14 cellular contexts compared by ENCODE assay signal in the genomic region with DNA sequence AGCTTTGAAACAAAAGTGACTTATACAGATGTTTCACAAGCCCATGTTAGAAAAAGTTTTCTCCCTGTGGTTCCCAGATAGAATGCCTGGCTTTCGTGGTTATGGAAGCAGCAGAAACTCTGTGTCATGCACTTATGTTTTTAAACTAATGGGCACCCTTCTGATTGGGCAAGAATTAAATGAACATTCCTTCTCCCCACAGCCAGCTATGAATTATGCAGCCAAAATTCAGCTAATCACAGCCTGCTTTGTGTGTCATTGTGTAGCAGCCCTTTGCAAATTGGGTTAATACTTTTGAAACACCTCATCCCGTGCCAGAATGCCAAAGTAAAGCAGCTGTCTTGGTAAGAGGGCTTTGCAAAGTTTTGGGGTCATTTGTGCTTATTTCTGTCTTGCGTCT. TPM values are rescaled to one million over a fixed set of nuclear protein-coding genes. Genes with fewer than 3 reads are reported as not detected.
A peak's percentile ranks its signal among the peaks of the same experiment; 100 is the strongest.
DNase-seq lines count a peak whose midpoint lies in the region; ATAC-seq, FAIRE-seq and TF ChIP-seq lines count a peak whose summit lies in the region.
"Had no signal": no experiment of that assay in that cellular context is flagged by ENCODE, and none has a peak within 500 bp of the region (broad histone marks: within the 10 kb centered on the region; RNA-seq: fewer than 3 reads in every experiment).

No MANE protein-coding gene starts in this region.

- peaks cover 58 to 80% of the 10 kb centered on the region in 2 experiments for H3K79me1 ChIP-seq in IMR-90 (ENCODE audit: low read depth in 1 of 2, low read length in 2 of 2)

- H3K14ac ChIP-seq in IMR-90 (replicated peaks; ENCODE audit: low read depth, low read length), result no peak overlapping the region

- H3K4ac ChIP-seq in IMR-90 (ENCODE audit: low read depth, low read length), result no peak overlapping the region

- H3K4me1 ChIP-seq in IMR-90 (ENCODE audit: control insufficient read depth, insufficient read depth, low read length), result peaks cover 8% of the 10 kb centered on the region
- peaks cover 10% of the 10 kb centered on the region for H3K4me1 ChIP-seq in keratinocyte (ENCODE audit: control insufficient read depth, extremely low read depth, insufficient read depth, low read length)
- H3K4me1 ChIP-seq in endodermal cell (ENCODE audit: control insufficient read depth, insufficient read depth, low read length), result no peaks in the 10 kb centered on the region

- H3K9me3 Mint-ChIP-seq in endodermal cell, result no peaks in the 10 kb centered on the region
- H3K9me3 Mint-ChIP-seq in activated CD4-positive, alpha-beta T cell treated with anti-CD3 and anti-CD28 coated beads, Interleukin-2, amount 10 ng/mL, durations not matched to agents 7 days and 5 days, result no peaks in the 10 kb centered on the region
- H3K9me3 Mint-ChIP-seq: activated T-helper 1 cell treated with anti-CD3 and anti-CD28 coated beads, Interleukin-12 subunit alpha, Interleukin-12 subunit beta, Interleukin-2, Interleukin-4 antibody, amounts not matched to agents 30 ng/mL and 10 ng/mL and 1 ng/mL, durations not matched to agents 14 hours and 24 hours and 36 hours had no signal

- peak; percentile 32 for FAIRE-seq in keratinocyte (lab: Jason Lieb, UNC)

- no peak overlapping the region for H2AFZ ChIP-seq in IMR-90 (replicated peaks; ENCODE audit: low read length, poor library complexity)
- H2AFZ ChIP-seq in keratinocyte (ENCODE audit: control insufficient read depth, low read length), result no peak overlapping the region

- in situ Hi-C loops in IMR-90 (cut with MboI; ENCODE audit: low sequenced_read_pairs), result loop anchor here (10.0 kb wide), 2 partner anchors 249 to 251 kb away; no protein-coding TSS in a partner anchor

- ATAC-seq in IMR-90 (ENCODE audit: low read depth) (peak; percentile 91), GM18498 (IDR thresholded peaks at IDR 0.05; ENCODE audit: unreplicated experiment) (no peak), HG03280 (IDR thresholded peaks at IDR 0.05; ENCODE audit: unreplicated experiment) (no peak)

- DNase-seq in AG08396 (ENCODE audit: low spot score) (peak; percentile 81), IMR-90 (peak; percentile 86), cardiac fibroblast (ENCODE audit: low read depth in 2 of 2) (peak; percentile 86 to 95), keratinocyte (ENCODE audit: low read depth, low spot score) (no peak), endodermal cell (no peak)
- DNase-seq in activated CD4-positive, alpha-beta T cell treated with anti-CD3 and anti-CD28 coated beads, Interleukin-2, amount 10 ng/mL, durations not matched to agents 7 days and 5 days, result no peak
- DNase-seq: activated CD4-positive, alpha-beta T cell treated with anti-CD3 and anti-CD28 coated beads, Interleukin-2, amount 50 U/mL, for 48 hours; erythroblast had no signal

- H3K4me3 ChIP-seq in IMR-90 (ENCODE audit: insufficient read depth, low read depth, low read length), result no peak overlapping the region
- H3K4me3 ChIP-seq in cardiac fibroblast (replicated peaks in 1 of 2; ENCODE audit: low read depth in 2 of 2, low read length in 2 of 2), result no peak overlapping the region
- H3K4me3 ChIP-seq in keratinocyte (ENCODE audit: control insufficient read depth in 2 of 3, extremely low read depth in 1 of 3, insufficient read depth in 2 of 3, low read depth in 1 of 3, low read length in 3 of 3), result no peak overlapping the region
- H3K4me3 ChIP-seq in endodermal cell (ENCODE audit: low read length), result no peak overlapping the region
- H3K4me3 ChIP-seq: cardiac muscle cell had no signal

- peaks cover 32% of the 10 kb centered on the region for H3K36me3 Mint-ChIP-seq in endodermal cell (ENCODE audit: low read depth)
- H3K36me3 Mint-ChIP-seq in activated CD4-positive, alpha-beta T cell treated with anti-CD3 and anti-CD28 coated beads, Interleukin-2, amount 10 ng/mL, durations not matched to agents 7 days and 5 days (ENCODE audit: low read depth), result peaks cover 12% of the 10 kb centered on the region

- no peak overlapping the region for H3K23ac ChIP-seq in IMR-90 (ENCODE audit: low read depth, low read length)

- peaks cover 63% of the 10 kb centered on the region for H3K79me2 ChIP-seq in keratinocyte (ENCODE audit: control insufficient read depth, insufficient read depth, low read length)

- H3K9me1 ChIP-seq in IMR-90 (ENCODE audit: insufficient read depth, low read length), result peaks cover 21% of the 10 kb centered on the region
- no peaks in the 10 kb centered on the region for H3K9me1 ChIP-seq in keratinocyte (ENCODE audit: control insufficient read depth, extremely low read depth, insufficient read depth, low read length)

- H2BK120ac ChIP-seq in IMR-90 (ENCODE audit: low read depth, low read length), result no peak overlapping the region

- H3K9ac ChIP-seq in IMR-90 (ENCODE audit: low read depth, low read length), result 0 out of 2 replicates have a peak overlapping the region, but pooled peaks have one; percentile 50
- no peak overlapping the region for H3K9ac ChIP-seq in keratinocyte (ENCODE audit: control insufficient read depth, extremely low read depth, insufficient read depth, low read length)
- H3K9ac ChIP-seq in endodermal cell (ENCODE audit: extremely low read depth, low read length, poor library complexity, severe bottlenecking), result no peak overlapping the region
- H3K9ac ChIP-seq: KMS-11 had no signal

- H4K8ac ChIP-seq in IMR-90 (ENCODE audit: low read depth in 2 of 2, low read length in 2 of 2), result no peak overlapping the region

- no peak overlapping the region for H2BK15ac ChIP-seq in IMR-90 (ENCODE audit: low read depth, low read length)

- H3K27me3 Mint-ChIP-seq in endodermal cell (ENCODE audit: insufficient read depth), result no peaks in the 10 kb centered on the region
- H3K27me3 Mint-ChIP-seq in activated CD4-positive, alpha-beta T cell treated with anti-CD3 and anti-CD28 coated beads, Interleukin-2, amount 10 ng/mL, durations not matched to agents 7 days and 5 days, result no peaks in the 10 kb centered on the region
- H3K27me3 Mint-ChIP-seq: progenitor cell of endocrine pancreas had no signal

- peaks cover 14% of the 10 kb centered on the region for H3K4me1 Mint-ChIP-seq in endodermal cell
- peaks cover 5% of the 10 kb centered on the region for H3K4me1 Mint-ChIP-seq in activated CD4-positive, alpha-beta T cell treated with anti-CD3 and anti-CD28 coated beads, Interleukin-2, amount 10 ng/mL, durations not matched to agents 7 days and 5 days

- H3K4me3 Mint-ChIP-seq in endodermal cell, result no peak overlapping the region
- no peak overlapping the region for H3K4me3 Mint-ChIP-seq in activated CD4-positive, alpha-beta T cell treated with anti-CD3 and anti-CD28 coated beads, Interleukin-2, amount 10 ng/mL, durations not matched to agents 7 days and 5 days
- H3K4me3 Mint-ChIP-seq: activated T-helper 1 cell treated with anti-CD3 and anti-CD28 coated beads, Interleukin-12 subunit alpha, Interleukin-12 subunit beta, Interleukin-2, Interleukin-4 antibody, amounts not matched to agents 30 ng/mL and 10 ng/mL and 1 ng/mL, durations not matched to agents 14 hours and 24 hours and 36 hours had no signal

- no peak overlapping the region for H2AK9ac ChIP-seq in IMR-90 (replicated peaks; ENCODE audit: low read depth, low read length, poor library complexity)

- H3K18ac ChIP-seq in IMR-90 (ENCODE audit: low read depth, low read length), result no peak overlapping the region

- peak overlapping the region; percentile 45 for H2BK5ac ChIP-seq in IMR-90 (ENCODE audit: low read depth, low read length, poor library complexity, severe bottlenecking)

- H3K27ac Mint-ChIP-seq in endodermal cell, result no peak overlapping the region
- H3K27ac Mint-ChIP-seq in activated CD4-positive, alpha-beta T cell treated with anti-CD3 and anti-CD28 coated beads, Interleukin-2, amount 10 ng/mL, durations not matched to agents 7 days and 5 days, result no peak overlapping the region
- H3K27ac Mint-ChIP-seq: activated T-helper 1 cell treated with anti-CD3 and anti-CD28 coated beads, Interleukin-12 subunit alpha, Interleukin-12 subunit beta, Interleukin-2, Interleukin-4 antibody, amounts not matched to agents 30 ng/mL and 10 ng/mL and 1 ng/mL, durations not matched to agents 14 hours and 24 hours and 36 hours; progenitor cell of endocrine pancreas had no signal

- H4K91ac ChIP-seq in IMR-90 (ENCODE audit: insufficient read depth, low read depth, low read length), result no peak overlapping the region

- no peak overlapping the region for H4K5ac ChIP-seq in IMR-90 (ENCODE audit: low read depth, low read length)

- CTCF ChIA-PET in IMR-90 (lab: Yijun Ruan, JAX), result interaction anchor here (0.6 to 1.5 kb wide), 4 partner anchors 8 to 405 kb away, joined by 3 to 9 read pairs (median 5); no protein-coding TSS in a partner anchor
- CTCF ChIA-PET in activated CD4-positive, alpha-beta T cell treated with anti-CD3 and anti-CD28 coated beads, Interleukin-2, amount 10 ng/mL, durations not matched to agents 7 days and 5 days (lab: Charles Lee), result interaction anchor here (1.4 kb wide), 1 partner anchor 330 kb away, joined by 3 read pairs; no protein-coding TSS in a partner anchor

- dilution Hi-C loops in IMR-90 (cut with HindIII; ENCODE audit: low sequenced_read_pairs, unreplicated experiment) (no loop called here), keratinocyte (cut with MboI; ENCODE audit: extremely low pct_ligation_motif_present, low sequenced_read_pairs) (no loop called here)

- H4K20me1 ChIP-seq in IMR-90 (ENCODE audit: insufficient read depth, low read length) (peaks cover 51% of the 10 kb centered on the region), keratinocyte (ENCODE audit: control insufficient read depth, extremely low read depth, insufficient read depth, low read length) (peaks cover 8% of the 10 kb centered on the region)

- TF ChIP-seq POLR2A in IMR-90 (IDR thresholded peaks at IDR 0.05; ENCODE audit: low read depth, low read length), result no peak

- no peaks in the 10 kb centered on the region for H3K27me3 ChIP-seq in IMR-90 (ENCODE audit: control insufficient read depth, insufficient read depth, low read length)
- H3K27me3 ChIP-seq in keratinocyte (ENCODE audit: control insufficient read depth, extremely low read depth, insufficient read depth, low read length), result no peaks in the 10 kb centered on the region
- H3K27me3 ChIP-seq in endodermal cell (ENCODE audit: control insufficient read depth, insufficient read depth, low read length, poor library complexity, severe bottlenecking), result no peaks in the 10 kb centered on the region
- H3K27me3 ChIP-seq: cardiac muscle cell had no signal

- peak overlapping the region; percentile 55; the same call in 1 of the 2 replicates for H3K27ac ChIP-seq in IMR-90 (ENCODE audit: insufficient read depth, low read length)
- no peak overlapping the region for H3K27ac ChIP-seq in keratinocyte (ENCODE audit: control insufficient read depth, insufficient read depth, low read length)
- H3K27ac ChIP-seq in endodermal cell (ENCODE audit: low read depth, low read length), result no peak overlapping the region
- H3K27ac ChIP-seq: cardiac muscle cell, KMS-11 had no signal

- H3K9me3 ChIP-seq in IMR-90 (ENCODE audit: control insufficient read depth, insufficient read depth, low read length), result no peaks in the 10 kb centered on the region
- H3K9me3 ChIP-seq in keratinocyte (ENCODE audit: control insufficient read depth, low read depth, low read length), result no peaks in the 10 kb centered on the region
- no peaks in the 10 kb centered on the region for H3K9me3 ChIP-seq in endodermal cell (ENCODE audit: control insufficient read depth, low read length)

- H3K36me3 ChIP-seq in IMR-90 (ENCODE audit: control insufficient read depth, insufficient read depth, low read length) (peaks cover 19% of the 10 kb centered on the region), keratinocyte (ENCODE audit: control insufficient read depth in 2 of 2, extremely low read depth in 1 of 2, insufficient read depth in 2 of 2, low read length in 2 of 2) (peaks cover 6 to 17% of the 10 kb centered on the region in 2 experiments), endodermal cell (ENCODE audit: control insufficient read depth, insufficient read depth, low read length) (peaks cover 24% of the 10 kb centered on the region)

- intact Hi-C loops in IMR-90 (cut with micrococcal nuclease), result no loop called here

- TF ChIP-seq RAD21 in IMR-90 (IDR thresholded peaks at IDR 0.05; ENCODE audit: low read length), result no peak

- H3K56ac ChIP-seq in IMR-90 (ENCODE audit: extremely low read depth, insufficient read depth, low read length), result no peak overlapping the region

- no peak overlapping the region for H2AK5ac ChIP-seq in IMR-90 (ENCODE audit: low read depth, low read length)

- BruUV-seq in IMR-90 (replicated peaks; lab: Mats Ljungman, UMichigan), result no TSS peak

- POLR2A ChIA-PET in IMR-90 (lab: Charles Lee; ENCODE audit: unreplicated experiment), result interaction anchor here (1.0 to 1.2 kb wide), 2 partner anchors 10 to 47 kb away, joined by 4 read pairs; a partner anchor contains a TSS
- POLR2A ChIA-PET in activated CD4-positive, alpha-beta T cell treated with anti-CD3 and anti-CD28 coated beads, Interleukin-2, amount 10 ng/mL, durations not matched to agents 7 days and 5 days (lab: Charles Lee), result no interaction called here

- H3K4me2 ChIP-seq in IMR-90 (ENCODE audit: low read depth, low read length), result peak overlapping the region; percentile 8; the same call in 1 of the 2 replicates
- no peak overlapping the region for H3K4me2 ChIP-seq in keratinocyte (ENCODE audit: control insufficient read depth, extremely low read depth, insufficient read depth, low read depth, low read length)
- H3K4me2 ChIP-seq: KMS-11 had no signal

- no peak overlapping the region for H2BK20ac ChIP-seq in IMR-90 (ENCODE audit: low read depth, low read length)

- WGBS in IMR-90 (ENCODE audit: extremely low coverage in 2 of 2, insufficient read length in 1 of 2), 2 experiments, result no CpG with 5 or more reads among the region's 3 CpGs
- whole genome bisulfite sequencing in endodermal cell (ENCODE audit: insufficient coverage in 1 of 2, insufficient read length in 1 of 2), 2 experiments, result 91 to 100% methylated on average over 2 to 3 of the region's 3 CpGs

- TF ChIP-seq CTCF in IMR-90 (conservative IDR thresholded peaks at IDR 0.05; ENCODE audit: low read depth, low read length), result no peak
- no peak for TF ChIP-seq CTCF in cardiac fibroblast (IDR thresholded peaks at IDR 0.05; ENCODE audit: low read depth, low read length)
- TF ChIP-seq CTCF in keratinocyte (optimal IDR thresholded peaks at IDR 0.05 in 1 of 3, IDR thresholded peaks at IDR 0.05 in 1 of 3, conservative IDR thresholded peaks at IDR 0.05 in 1 of 3; ENCODE audit: extremely low read depth in 1 of 3, insufficient read depth in 2 of 3, low read length in 3 of 3), result no peak
- no peak for TF ChIP-seq CTCF in endodermal cell (conservative IDR thresholded peaks at IDR 0.05)

RNA-seq across cellular contexts. Expression of a gene that starts 46.9 kb away (rescaled TPM):
- 70.3 and 70.8 TPM in 2 replicates for total RNA-seq in IMR-90 (2012; rRNA removed)
- 26.3 and 29.8 TPM in 2 replicates for polyA plus RNA-seq in IMR-90 (2012; rRNA removed)
- polyA plus RNA-seq in IMR-90 (2012; cell fraction: cytosol; rRNA removed), result 13.5 and 16.4 TPM in 2 replicates
- polyA plus RNA-seq in IMR-90 (2012; cell fraction: nucleus; rRNA removed; ENCODE audit: low replicate concordance), result 5.1 and 13.1 TPM in 2 replicates
- polyA plus RNA-seq in keratinocyte, result 50.3 to 67.1 TPM (median 58.5 TPM) in 3 replicates
- polyA plus RNA-seq in keratinocyte (2011; ENCODE audit: low read depth), result 21.1 TPM
- 32.5 and 51.0 TPM in 2 replicates for polyA plus RNA-seq in keratinocyte (2011; cell fraction: cytosol; rRNA removed)
- 70.3 and 70.8 TPM in 2 replicates for polyA plus RNA-seq in keratinocyte (2011; cell fraction: nucleus; rRNA removed)
- polyA plus RNA-seq in keratinocyte (2012; ENCODE audit: low replicate concordance), result 25.7 and 43.4 TPM in 2 replicates
- 40.7 to 138 TPM (median 115 TPM) in 3 replicates for polyA minus RNA-seq in keratinocyte
- 71.6 TPM for polyA minus RNA-seq in keratinocyte (2011; cell fraction: cytosol; rRNA and poly(A)+ RNA removed)
- 117 and 181 TPM in 2 replicates for polyA minus RNA-seq in keratinocyte (2011; cell fraction: nucleus; rRNA and poly(A)+ RNA removed)
- total RNA-seq in endodermal cell, result 10 to 100 TPM; 19.4 to 21.0 TPM
- 32.9 TPM for polyA plus RNA-seq in endodermal cell (2013, experiment 1 of 2)
- polyA plus RNA-seq in endodermal cell (2013, experiment 2 of 2), result 30.0 TPM
- total RNA-seq in activated CD4-positive, alpha-beta T cell treated with anti-CD3 and anti-CD28 coated beads, Interleukin-2, amount 10 ng/mL, durations not matched to agents 7 days and 5 days, result 10 to 100 TPM; 13.2 to 13.9 TPM

Comparison
In these comparisons a context has a peak if more than half of its experiments do, and no peak if none do; other contexts are left out.
1. DNase-seq: peak in AG08396 (single experiment), IMR-90 (single experiment) and cardiac fibroblast (2 of 2); none in keratinocyte (single experiment), endodermal cell (single experiment) and activated CD4-positive, alpha-beta T cell treated with anti-CD3 and anti-CD28 coated beads, Interleukin-2, amount 10 ng/mL, durations not matched to agents 7 days and 5 days (single experiment).